In the genomic region with DNA sequence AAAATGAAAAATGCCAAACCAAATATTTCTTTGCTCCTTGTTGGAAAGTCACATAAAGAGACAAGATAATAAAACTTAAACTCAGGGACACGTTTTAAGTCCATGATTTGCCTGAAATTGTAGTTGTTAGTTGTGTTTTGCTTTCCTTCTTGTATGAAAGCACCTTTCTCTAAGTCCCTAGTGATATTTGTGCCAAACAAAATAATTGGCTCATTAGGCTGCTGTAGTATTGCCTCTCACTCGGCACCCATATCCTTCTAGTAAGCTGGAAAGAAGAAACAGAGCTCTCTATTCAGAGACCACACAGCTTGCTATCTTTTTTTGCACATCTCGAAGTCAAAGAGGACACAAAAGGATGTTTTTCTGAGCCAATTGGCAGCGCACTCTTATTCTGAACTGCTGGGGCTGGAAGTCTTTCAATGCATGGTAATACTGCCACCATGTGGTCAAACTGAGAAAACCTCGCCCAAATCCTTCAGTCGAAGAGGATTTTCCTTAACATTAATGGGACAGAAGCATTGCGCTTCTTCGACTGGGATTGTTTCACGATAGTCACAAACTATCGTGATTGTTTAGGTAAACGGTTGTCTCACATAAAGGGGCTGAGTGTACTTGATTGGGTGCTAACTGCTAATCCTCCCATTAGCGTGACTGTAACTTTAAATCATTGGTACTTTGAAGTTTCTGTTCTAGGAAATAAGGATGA, we compare ENCODE assay signal across 8 cellular contexts.
DNase-seq lines count a peak whose midpoint lies in the region; ATAC-seq, FAIRE-seq and TF ChIP-seq lines count a peak whose summit lies in the region.

No MANE protein-coding gene starts in this region.

- H3K79me2 ChIP-seq in GM23338 (replicated peaks; ENCODE audit: insufficient read depth) (no peaks in the 10 kb centered on the region), parathyroid adenoma (no peaks in the 10 kb centered on the region)

- no peaks in the 10 kb centered on the region for H3K36me3 Mint-ChIP-seq in GM23338 (ENCODE audit: low read depth)

- H3K9ac ChIP-seq in parathyroid adenoma: no peak overlapping the region

- peak overlapping the region; percentile 57; the same call in 1 of the 2 replicates for H2AFZ ChIP-seq in GM23338
- H2AFZ ChIP-seq in parathyroid adenoma: peak overlapping the region; percentile 64

- H3K36me3 ChIP-seq in GM23338 (ENCODE audit: insufficient read depth) (no peaks in the 10 kb centered on the region), parathyroid adenoma (ENCODE audit: control insufficient read depth, insufficient read depth, low read length) (no peaks in the 10 kb centered on the region)

- H3K27me3 Mint-ChIP-seq in GM23338 (ENCODE audit: insufficient read depth, low read depth, poor library complexity): no peaks in the 10 kb centered on the region

- no peaks in the 10 kb centered on the region for H3K9me3 ChIP-seq in parathyroid adenoma (ENCODE audit: control insufficient read depth, low read length)

- no peak overlapping the region for H3K4me2 ChIP-seq in GM23338
- peak overlapping the region; percentile 45 for H3K4me2 ChIP-seq in parathyroid adenoma (ENCODE audit: low read length)

- CTCF ChIA-PET in RWPE1 (lab: Yijun Ruan, JAX): no interaction called here

- peaks cover 2% of the 10 kb centered on the region; the same call in 2 of the 3 replicates for H3K4me1 Mint-ChIP-seq in GM23338

- H3K4me3 Mint-ChIP-seq in GM23338: no peak overlapping the region

- no peak overlapping the region for H3K27ac Mint-ChIP-seq in GM23338

- no peaks in the 10 kb centered on the region for H3K27me3 ChIP-seq in GM23338 (ENCODE audit: insufficient read depth)
- H3K27me3 ChIP-seq in parathyroid adenoma (ENCODE audit: control insufficient read depth, insufficient read depth, low read length): no peaks in the 10 kb centered on the region

- H3K4me3 ChIP-seq in GM23338 (no peak overlapping the region), LNCaP clone FGC (ENCODE audit: low read depth, low read length) (peak overlapping the region; percentile 31), parathyroid adenoma (ENCODE audit: low read depth, low read length) (no peak overlapping the region)

- DNase-seq in GM04504 (ENCODE audit: low read depth): peak; percentile 34
- DNase-seq in GM23338 (ENCODE audit: low spot score): peak; percentile 93
- DNase-seq in LNCaP clone FGC (ENCODE audit: low read depth): peak; percentile 58
- peak; percentile 57 for DNase-seq in RWPE1 (ENCODE audit: low spot score)
- DNase-seq in activated gamma-delta T cell treated with anti-CD3 and anti-CD28 coated beads, Interleukin-2, amount 50 U/mL, for 16 hours (ENCODE audit: low read depth): peak; percentile 22
- DNase-seq in frontal cortex (ENCODE audit: low spot score in 2 of 2): peak; percentile 43 to 56

- POLR2A ChIA-PET in RWPE1 (lab: Yijun Ruan, JAX; ENCODE audit: low non-redundant PET): no interaction called here

- H3F3A ChIP-seq in GM23338 (replicated peaks; ENCODE audit: low read depth): no peaks in the 10 kb centered on the region

- peak; percentile 96 for FAIRE-seq in frontal cortex (lab: Jason Lieb, UNC)

- H4K20me1 ChIP-seq in GM23338 (replicated peaks; ENCODE audit: insufficient read depth): no peaks in the 10 kb centered on the region

- peak; percentile 88 to 91 for TF ChIP-seq CTCF in GM23338 (conservative IDR thresholded peaks at IDR 0.05; ENCODE audit: low read depth in 2 of 2)
- peak; percentile 82 for TF ChIP-seq CTCF in LNCaP clone FGC (IDR thresholded peaks at IDR 0.05; ENCODE audit: control insufficient read depth, extremely low read depth, insufficient read depth)
- TF ChIP-seq CTCF in RWPE1 (conservative IDR thresholded peaks at IDR 0.05; ENCODE audit: low read depth): peak; percentile 82
- peak; percentile 73 for TF ChIP-seq CTCF in parathyroid adenoma (IDR thresholded peaks at IDR 0.05)

- H3K9me2 ChIP-seq in GM23338 (ENCODE audit: insufficient read depth): no peaks in the 10 kb centered on the region

- H3K27ac ChIP-seq in GM23338 (ENCODE audit: low read depth) (no peak overlapping the region), RWPE1 (no peak overlapping the region), parathyroid adenoma (no peak overlapping the region)

- H3K9me3 Mint-ChIP-seq in GM23338: no peaks in the 10 kb centered on the region; the same call in 1 of the 3 replicates

- H3K4me1 ChIP-seq in GM23338 (ENCODE audit: insufficient read depth) (no peaks in the 10 kb centered on the region; the same call in 1 of the 2 replicates), parathyroid adenoma (peaks cover 5% of the 10 kb centered on the region)

- ATAC-seq in GM23338: peak; percentile 90
- ATAC-seq in HG02588 (IDR thresholded peaks at IDR 0.05; ENCODE audit: unreplicated experiment): no peak

TF ChIP-seq in GM23338, 12 proteins besides CTCF, POLR2A, EP300 and RAD21:
- TF ChIP-seq EZH2 (IDR thresholded peaks at IDR 0.05; ENCODE audit: low read depth, unreplicated experiment): no peak
- TF ChIP-seq STAT1 (IDR thresholded peaks at IDR 0.05; ENCODE audit: unreplicated experiment): no peak
- TF ChIP-seq, protein P1, sequence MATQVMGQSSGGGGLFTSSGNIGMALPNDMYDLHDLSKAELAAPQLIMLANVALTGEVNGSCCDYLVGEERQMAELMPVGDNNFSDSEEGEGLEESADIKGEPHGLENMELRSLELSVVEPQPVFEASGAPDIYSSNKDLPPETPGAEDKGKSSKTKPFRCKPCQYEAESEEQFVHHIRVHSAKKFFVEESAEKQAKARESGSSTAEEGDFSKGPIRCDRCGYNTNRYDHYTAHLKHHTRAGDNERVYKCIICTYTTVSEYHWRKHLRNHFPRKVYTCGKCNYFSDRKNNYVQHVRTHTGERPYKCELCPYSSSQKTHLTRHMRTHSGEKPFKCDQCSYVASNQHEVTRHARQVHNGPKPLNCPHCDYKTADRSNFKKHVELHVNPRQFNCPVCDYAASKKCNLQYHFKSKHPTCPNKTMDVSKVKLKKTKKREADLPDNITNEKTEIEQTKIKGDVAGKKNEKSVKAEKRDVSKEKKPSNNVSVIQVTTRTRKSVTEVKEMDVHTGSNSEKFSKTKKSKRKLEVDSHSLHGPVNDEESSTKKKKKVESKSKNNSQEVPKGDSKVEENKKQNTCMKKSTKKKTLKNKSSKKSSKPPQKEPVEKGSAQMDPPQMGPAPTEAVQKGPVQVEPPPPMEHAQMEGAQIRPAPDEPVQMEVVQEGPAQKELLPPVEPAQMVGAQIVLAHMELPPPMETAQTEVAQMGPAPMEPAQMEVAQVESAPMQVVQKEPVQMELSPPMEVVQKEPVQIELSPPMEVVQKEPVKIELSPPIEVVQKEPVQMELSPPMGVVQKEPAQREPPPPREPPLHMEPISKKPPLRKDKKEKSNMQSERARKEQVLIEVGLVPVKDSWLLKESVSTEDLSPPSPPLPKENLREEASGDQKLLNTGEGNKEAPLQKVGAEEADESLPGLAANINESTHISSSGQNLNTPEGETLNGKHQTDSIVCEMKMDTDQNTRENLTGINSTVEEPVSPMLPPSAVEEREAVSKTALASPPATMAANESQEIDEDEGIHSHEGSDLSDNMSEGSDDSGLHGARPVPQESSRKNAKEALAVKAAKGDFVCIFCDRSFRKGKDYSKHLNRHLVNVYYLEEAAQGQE (IDR thresholded peaks at IDR 0.05; ENCODE audit: unreplicated experiment): no peak
- TF ChIP-seq CREB1 (CRISPR knock-in tag; IDR thresholded peaks at IDR 0.05; ENCODE audit: low read depth): no peak

Comparison
In these comparisons a context has a peak if more than half of its experiments do, and no peak if none do; other contexts are left out.
1. DNase-seq: peak in every context shown above with its lines; median percentile 93 in GM23338; 58 in LNCaP clone FGC; 57 in RWPE1; 50 in frontal cortex; 34 in GM04504; 22 in activated gamma-delta T cell treated with anti-CD3 and anti-CD28 coated beads, Interleukin-2, amount 50 U/mL, for 16 hours.